16 cellular contexts compared by ENCODE assay signal in the genomic region with DNA sequence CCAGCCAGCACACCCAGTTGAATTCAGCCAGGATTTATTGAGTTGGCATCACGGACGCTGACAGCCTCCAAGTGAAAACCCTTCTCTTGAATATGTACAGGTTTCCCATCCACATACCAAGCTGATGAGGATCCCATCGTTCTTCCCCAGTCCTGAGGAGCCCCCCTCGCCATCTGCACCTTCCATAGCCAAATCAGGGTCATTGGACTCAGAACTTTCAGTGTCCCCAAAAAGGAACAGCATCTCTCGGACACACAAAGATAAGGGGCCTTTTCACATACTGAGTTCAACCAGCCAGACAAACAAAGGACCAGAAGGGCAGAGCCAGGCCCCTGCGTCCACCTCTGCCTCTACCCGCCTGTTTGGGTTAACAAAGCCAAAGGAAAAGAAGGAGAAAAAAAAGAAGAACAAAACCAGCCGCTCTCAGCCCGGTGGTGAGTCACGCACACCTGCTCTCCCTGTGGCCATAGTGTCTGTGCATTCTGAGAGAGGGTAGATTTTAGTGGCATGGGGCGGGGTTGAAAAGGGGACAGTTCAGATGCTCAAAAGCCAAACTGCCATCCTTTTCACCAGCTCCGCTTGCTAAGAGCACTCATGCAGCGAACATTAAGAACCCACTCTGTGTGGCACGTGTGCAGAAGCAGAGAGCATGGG. TPM values are rescaled to one million over a fixed set of nuclear protein-coding genes. Genes with fewer than 3 reads are reported as not detected.
DNase-seq lines count a peak whose midpoint lies in the region; ATAC-seq and TF ChIP-seq lines count a peak whose summit lies in the region.
"Had no signal": no experiment of that assay in that cellular context is flagged by ENCODE, and none has a peak within 500 bp of the region (broad histone marks: within the 10 kb centered on the region; RNA-seq: fewer than 3 reads in every experiment).

No MANE protein-coding gene starts in this region.

- H3K4me3 Mint-ChIP-seq in CD14-positive monocyte, result no peak overlapping the region
- no peak overlapping the region for H3K4me3 Mint-ChIP-seq in CD4-positive, alpha-beta memory T cell
- H3K4me3 Mint-ChIP-seq: activated CD4-positive, alpha-beta memory T cell treated with anti-CD3 and anti-CD28 coated beads for 36 hours; T-cell had no signal

- peak overlapping the region in 4 of 7 donors; percentile 33 to 74 (median 60) for H3K27ac Mint-ChIP-seq in CD14-positive monocyte
- H3K27ac Mint-ChIP-seq in CD4-positive, alpha-beta memory T cell, result peak overlapping the region in 4 of 7 donors; percentile 52 to 82 (median 73)

- no peak overlapping the region for H3K4me3 ChIP-seq in CD4-positive, alpha-beta memory T cell (ENCODE audit: low read length in 2 of 2)
- H3K4me3 ChIP-seq in A673 (ENCODE audit: low read depth, low read length, poor library complexity, severe bottlenecking), result no peak overlapping the region
- H3K4me3 ChIP-seq: coronary artery, esophagus squamous epithelium had no signal

- no peaks in the 10 kb centered on the region for H3K4me1 ChIP-seq in CD4-positive, alpha-beta memory T cell (ENCODE audit: insufficient read depth, low read length)
- H3K4me1 ChIP-seq in A673 (ENCODE audit: insufficient read depth, low read length, poor library complexity, severe bottlenecking), result no peaks in the 10 kb centered on the region

- no peak for TF ChIP-seq CTCF in CD14-positive monocyte (IDR thresholded peaks at IDR 0.05)
- no peak for TF ChIP-seq CTCF in A673 (conservative IDR thresholded peaks at IDR 0.05; ENCODE audit: low read depth, low read length)

- CTCF ChIA-PET in CD4-positive, alpha-beta memory T cell (lab: Charles Lee; ENCODE audit: partially characterized antibody), result interaction anchor here (0.9 to 1.3 kb wide), 3 partner anchors 14 to 254 kb away, joined by 3 read pairs; no protein-coding TSS in a partner anchor
- CTCF ChIA-PET in A673 (lab: Charles Lee), result no interaction called here

- H3K4me1 Mint-ChIP-seq in CD14-positive monocyte, result no peaks in the 10 kb centered on the region
- peaks cover 0 to 7% (median 4%) of the 10 kb centered on the region in 4 donors for H3K4me1 Mint-ChIP-seq in CD4-positive, alpha-beta memory T cell

- DNase-seq in CD14-positive monocyte (ENCODE audit: low spot score), result no peak
- DNase-seq in CD4-positive, alpha-beta memory T cell, result no peak
- peak; percentile 78 for DNase-seq in NCI-H345 (lab: John Stamatoyannopoulos, UW)
- DNase-seq in left lobe of liver (ENCODE audit: low spot score), result peak; percentile 29
- DNase-seq in A673 (ENCODE audit: low spot score), result no peak
- DNase-seq in A172 (ENCODE audit: low spot score), result no peak
- DNase-seq: activated CD4-positive, alpha-beta memory T cell treated with anti-CD3 and anti-CD28 coated beads for 36 hours; esophagus squamous epithelium; hippocampal formation; NCI-H510A treated with DMSO at 0.1 percent for 48 hours; T-cell had no signal

- BruUV-seq in A673 (replicated peaks; lab: Mats Ljungman, UMichigan), result no TSS peak

- H3K9me3 Mint-ChIP-seq in CD14-positive monocyte, result peaks cover 0 to 2% (median 0%) of the 10 kb centered on the region in 7 donors
- no peaks in the 10 kb centered on the region for H3K9me3 Mint-ChIP-seq in CD4-positive, alpha-beta memory T cell
- H3K9me3 Mint-ChIP-seq: activated CD4-positive, alpha-beta memory T cell treated with anti-CD3 and anti-CD28 coated beads for 36 hours; T-cell had no signal

- intact Hi-C loops in CD14-positive monocyte (cut with micrococcal nuclease) (no loop called here), A673 (cut with micrococcal nuclease; ENCODE audit: unreplicated experiment) (no loop called here)
- intact Hi-C loops in CD4-positive, alpha-beta memory T cell (cut with micrococcal nuclease), result no loop called here

- H3K9me3 ChIP-seq in CD4-positive, alpha-beta memory T cell (ENCODE audit: control insufficient read depth in 1 of 2, low read length in 2 of 2), result no peaks in the 10 kb centered on the region
- H3K9me3 ChIP-seq in A673 (ENCODE audit: low read depth, low read length, poor library complexity, severe bottlenecking), result no peaks in the 10 kb centered on the region
- H3K9me3 ChIP-seq: esophagus squamous epithelium had no signal

- H3K27me3 Mint-ChIP-seq in CD14-positive monocyte (ENCODE audit: low read depth in 3 of 3), result no peaks in the 10 kb centered on the region
- no peaks in the 10 kb centered on the region for H3K27me3 Mint-ChIP-seq in CD4-positive, alpha-beta memory T cell
- H3K27me3 Mint-ChIP-seq: activated CD4-positive, alpha-beta memory T cell treated with anti-CD3 and anti-CD28 coated beads for 36 hours; T-cell had no signal

- H3K36me3 Mint-ChIP-seq in CD14-positive monocyte, result peaks cover 92 to 99% of the 10 kb centered on the region in 2 donors
- peaks cover 66 to 91% of the 10 kb centered on the region in 2 donors for H3K36me3 Mint-ChIP-seq in CD4-positive, alpha-beta memory T cell

- ATAC-seq in left lobe of liver (no peak), GM21360 (IDR thresholded peaks at IDR 0.05; ENCODE audit: unreplicated experiment) (no peak), GM18873 (IDR thresholded peaks at IDR 0.05; ENCODE audit: low FRiP score, unreplicated experiment) (no peak)
- ATAC-seq: Panc1, T-cell had no signal

- H3K36me3 ChIP-seq in CD4-positive, alpha-beta memory T cell (ENCODE audit: insufficient read depth, low read length), result peaks cover 85% of the 10 kb centered on the region
- H3K36me3 ChIP-seq in A673 (ENCODE audit: insufficient read depth, low read length, poor library complexity, severe bottlenecking), result peaks cover 40% of the 10 kb centered on the region

- H3K27ac ChIP-seq in CD4-positive, alpha-beta memory T cell (ENCODE audit: low read depth, low read length), result no peak overlapping the region
- H3K27ac ChIP-seq in A673 (ENCODE audit: low read depth, low read length, poor library complexity, severe bottlenecking), result no peak overlapping the region
- H3K27ac ChIP-seq: coronary artery, neutrophil had no signal

- no peaks in the 10 kb centered on the region for H3K27me3 ChIP-seq in CD4-positive, alpha-beta memory T cell (ENCODE audit: insufficient read depth, low read length)
- no peaks in the 10 kb centered on the region for H3K27me3 ChIP-seq in A673 (replicated peaks; ENCODE audit: insufficient read depth, low read depth, low read length, poor library complexity)
- H3K27me3 ChIP-seq: esophagus squamous epithelium, neutrophil had no signal

- POLR2A ChIA-PET in CD4-positive, alpha-beta memory T cell (lab: Charles Lee; ENCODE audit: partially characterized antibody), result interaction anchor here (0.5 to 1.4 kb wide), 3 partner anchors 9 to 11 kb away, joined by 3 to 4 read pairs (median 3); no protein-coding TSS in a partner anchor
- POLR2A ChIA-PET in A673 (lab: Charles Lee; ENCODE audit: low non-redundant PET), result no interaction called here

RNA-seq across cellular contexts. Expression of a gene that starts 51.2 kb away (rescaled TPM):
- polyA plus RNA-seq in CD14-positive monocyte, result under 1 TPM; 0.27 to 0.40 TPM
- total RNA-seq in CD4-positive, alpha-beta memory T cell, result 10 to 100 TPM; 10.3 to 11.4 TPM
- 1 to 10 TPM; 1.6 to 3.1 TPM for polyA plus RNA-seq in CD4-positive, alpha-beta memory T cell
- total RNA-seq in left lobe of liver (6.7 TPM), A673 (2021) (11.5 and 12.7 TPM in 2 replicates)
- 6.4 and 14.9 TPM in 2 replicates for total RNA-seq in A172 (2014; rRNA removed; shearing (Covaris generic))

Comparison
In these comparisons a context has a peak if more than half of its experiments do, and no peak if none do; other contexts are left out.
1. DNase-seq: peak in NCI-H345 (single experiment) and left lobe of liver (single experiment); none in CD14-positive monocyte (single experiment), CD4-positive, alpha-beta memory T cell (0 of 5), A673 (single experiment) and A172 (single experiment).